ENCODE assay signal across 1 cellular context in genomic region chr16:50308237-50308965, GRCh38.
TF ChIP-seq lines count a peak whose summit lies in the region.

No MANE protein-coding gene starts in this region.

TF ChIP-seq in IMR-90, 13 proteins besides CTCF, POLR2A, EP300 and RAD21 (continued from another document):
- TF ChIP-seq CHD1 (IDR thresholded peaks at IDR 0.05; ENCODE audit: low read depth, low read length) (no peak), MAZ (IDR thresholded peaks at IDR 0.05; ENCODE audit: borderline replicate concordance, low read depth, low read length) (no peak), MAFK (IDR thresholded peaks at IDR 0.05; ENCODE audit: low read depth, low read length) (no peak), RFX5 (IDR thresholded peaks at IDR 0.05; ENCODE audit: low read depth, low read length) (no peak), MXI1 (IDR thresholded peaks at IDR 0.05; ENCODE audit: borderline replicate concordance, low read depth, low read length) (no peak), CEBPB (IDR thresholded peaks at IDR 0.05; ENCODE audit: low read depth, low read length) (no peak)
